8 cellular contexts compared by ENCODE assay signal in the genomic region with DNA sequence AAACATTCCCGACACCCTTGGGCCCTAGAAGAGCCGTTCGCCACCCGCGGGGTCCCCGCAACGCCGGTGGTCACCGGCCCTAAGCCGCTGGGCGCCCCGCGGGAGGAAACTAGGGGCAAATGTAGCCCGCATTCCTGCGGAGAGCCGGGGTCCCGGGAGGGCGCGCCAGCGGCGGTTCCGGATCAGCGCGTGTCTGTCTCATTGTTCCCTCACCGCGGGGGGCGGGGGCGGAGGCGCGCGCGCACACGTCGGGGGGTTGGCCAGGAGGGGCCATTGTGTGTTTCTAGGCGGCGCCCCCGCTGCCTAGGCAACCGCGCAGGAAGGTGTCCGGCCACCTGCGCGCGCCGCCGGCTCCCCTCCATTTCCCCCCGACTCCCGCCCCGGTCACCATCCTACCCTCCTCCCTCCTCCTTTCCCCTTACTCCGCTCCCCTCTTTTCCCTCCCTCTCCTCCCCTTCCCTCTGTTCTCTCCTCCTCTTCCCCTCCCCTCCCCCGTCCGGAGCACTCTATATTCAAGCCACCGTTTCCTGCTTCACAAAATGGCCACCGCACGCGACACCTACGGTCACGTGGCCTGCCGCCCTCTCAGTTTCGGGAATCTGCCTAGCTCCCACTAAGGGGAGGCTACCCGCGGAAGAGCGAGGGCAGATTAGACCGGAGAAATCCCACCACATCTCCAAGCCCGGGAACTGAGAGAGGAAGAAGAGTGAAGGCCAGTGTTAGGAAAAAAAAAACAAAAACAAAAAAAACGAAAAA. TPM values are rescaled to one million over a fixed set of nuclear protein-coding genes. Genes with fewer than 3 reads are reported as not detected.
DNase-seq lines count a peak whose midpoint lies in the region; ATAC-seq, FAIRE-seq and TF ChIP-seq lines count a peak whose summit lies in the region.

No MANE protein-coding gene starts in this region.

- H3K4me1 Mint-ChIP-seq in WTC11: peaks cover 47% of the 10 kb centered on the region
- peaks cover 65% of the 10 kb centered on the region in 2 donors for H3K4me1 Mint-ChIP-seq in immature natural killer cell

- H3K9me3 Mint-ChIP-seq in WTC11 (no peaks in the 10 kb centered on the region), immature natural killer cell (peaks cover 0 to 4% (median 0%) of the 10 kb centered on the region in 6 donors)

- peaks cover 27% of the 10 kb centered on the region for H3K36me3 Mint-ChIP-seq in WTC11
- peaks cover 0 to 7% (median under 1%) of the 10 kb centered on the region in 3 donors for H3K36me3 Mint-ChIP-seq in immature natural killer cell

- DNase-seq in 8988T (peak; percentile 72), NCI-H2196 (lab: John Stamatoyannopoulos, UW; ENCODE audit: unreplicated experiment) (peak; percentile 93), WTC11 (ENCODE audit: low spot score) (peak; percentile 85), bronchial epithelial cell (ENCODE audit: low read depth) (peak; percentile 57), immature natural killer cell (peak; percentile 89 to 93 (median 93)), spleen (peak; percentile 97)

- H3K27me3 ChIP-seq in bronchial epithelial cell (ENCODE audit: control insufficient read depth, insufficient read depth, low read length) (no peaks in the 10 kb centered on the region), spleen (replicated peaks in 1 of 7) (no peaks in the 10 kb centered on the region)

- no peaks in the 10 kb centered on the region for H3K36me3 ChIP-seq in bronchial epithelial cell (ENCODE audit: control insufficient read depth, insufficient read depth, low read length)
- peaks cover 0 to 12% (median 3%) of the 10 kb centered on the region in 6 donors for H3K36me3 ChIP-seq in spleen

- H3K27me3 Mint-ChIP-seq in WTC11 (ENCODE audit: low read depth) (no peaks in the 10 kb centered on the region), immature natural killer cell (ENCODE audit: low read depth in 3 of 3) (peaks cover 33 to 39% (median 36%) of the 10 kb centered on the region in 3 donors)

- peak overlapping the region; percentile 86 for H3K4me3 Mint-ChIP-seq in WTC11
- H3K4me3 Mint-ChIP-seq in immature natural killer cell: peak overlapping the region; percentile 98 to 100 (median 99)

- intact Hi-C loops in spleen (cut with DNase I; ENCODE audit: low total_unique reads): no loop called here

- peak; percentile 46 for ATAC-seq in GM18867 (IDR thresholded peaks at IDR 0.05; ENCODE audit: unreplicated experiment)
- ATAC-seq in HG03135 (IDR thresholded peaks at IDR 0.05; ENCODE audit: unreplicated experiment): peak; percentile 44
- ATAC-seq in WTC11: peak; percentile 69

- no peak for FAIRE-seq in bronchial epithelial cell (lab: Jason Lieb, UNC)

- no peak for TF ChIP-seq POLR2A in spleen (IDR thresholded peaks at IDR 0.05)

- CTCF ChIA-PET in WTC11 (lab: Charles Lee): interaction anchor here (0.7 kb wide), 1 partner anchor 218 kb away, joined by 3 read pairs; no protein-coding TSS in a partner anchor

- H3K4me3 ChIP-seq in bronchial epithelial cell (ENCODE audit: low read depth, low read length): peak overlapping the region; percentile 90
- H3K4me3 ChIP-seq in spleen: peak overlapping the region; percentile 55 to 96 (median 80)

- POLR2A ChIA-PET in WTC11 (lab: Charles Lee): interaction anchor here (0.6 kb wide), 1 partner anchor 273 kb away, joined by 3 read pairs; no protein-coding TSS in a partner anchor

- TF ChIP-seq CTCF in WTC11 (IDR thresholded peaks at IDR 0.05) (no peak), bronchial epithelial cell (IDR thresholded peaks at IDR 0.05; ENCODE audit: insufficient read depth, low read length, severe bottlenecking) (no peak), spleen (IDR thresholded peaks at IDR 0.05 in 8 of 11, conservative IDR thresholded peaks at IDR 0.05 in 3 of 11) (no peak)

- peak overlapping the region; percentile 99 to 100 (median 100) for H3K27ac ChIP-seq in spleen

- H3K27ac Mint-ChIP-seq in WTC11: peak overlapping the region; percentile 100
- peak overlapping the region; percentile 100 for H3K27ac Mint-ChIP-seq in immature natural killer cell

- 0 to 2% (median 1%) methylated on average over 22 to 65 of the region's 65 CpGs for WGBS in spleen, 5 donors

- H3K4me1 ChIP-seq in spleen: peaks cover 25 to 50% (median 35%) of the 10 kb centered on the region in 6 donors

- H3K9me3 ChIP-seq in spleen: no peaks in the 10 kb centered on the region

TF ChIP-seq in WTC11, 78 proteins besides CTCF, POLR2A, EP300 and RAD21 (continues in another document):
- TF ChIP-seq, protein P1, sequence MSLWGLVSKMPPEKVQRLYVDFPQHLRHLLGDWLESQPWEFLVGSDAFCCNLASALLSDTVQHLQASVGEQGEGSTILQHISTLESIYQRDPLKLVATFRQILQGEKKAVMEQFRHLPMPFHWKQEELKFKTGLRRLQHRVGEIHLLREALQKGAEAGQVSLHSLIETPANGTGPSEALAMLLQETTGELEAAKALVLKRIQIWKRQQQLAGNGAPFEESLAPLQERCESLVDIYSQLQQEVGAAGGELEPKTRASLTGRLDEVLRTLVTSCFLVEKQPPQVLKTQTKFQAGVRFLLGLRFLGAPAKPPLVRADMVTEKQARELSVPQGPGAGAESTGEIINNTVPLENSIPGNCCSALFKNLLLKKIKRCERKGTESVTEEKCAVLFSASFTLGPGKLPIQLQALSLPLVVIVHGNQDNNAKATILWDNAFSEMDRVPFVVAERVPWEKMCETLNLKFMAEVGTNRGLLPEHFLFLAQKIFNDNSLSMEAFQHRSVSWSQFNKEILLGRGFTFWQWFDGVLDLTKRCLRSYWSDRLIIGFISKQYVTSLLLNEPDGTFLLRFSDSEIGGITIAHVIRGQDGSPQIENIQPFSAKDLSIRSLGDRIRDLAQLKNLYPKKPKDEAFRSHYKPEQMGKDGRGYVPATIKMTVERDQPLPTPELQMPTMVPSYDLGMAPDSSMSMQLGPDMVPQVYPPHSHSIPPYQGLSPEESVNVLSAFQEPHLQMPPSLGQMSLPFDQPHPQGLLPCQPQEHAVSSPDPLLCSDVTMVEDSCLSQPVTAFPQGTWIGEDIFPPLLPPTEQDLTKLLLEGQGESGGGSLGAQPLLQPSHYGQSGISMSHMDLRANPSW (CRISPR knock-in tag; conservative IDR thresholded peaks at IDR 0.05; ENCODE audit: low read depth): no peak
- peak; percentile 90 for TF ChIP-seq USF1 (CRISPR knock-in tag; IDR thresholded peaks at IDR 0.05)
- no peak for TF ChIP-seq TP53 (CRISPR knock-in tag; IDR thresholded peaks at IDR 0.05)
- TF ChIP-seq ATF2 (CRISPR knock-in tag; IDR thresholded peaks at IDR 0.05; ENCODE audit: borderline replicate concordance, low read depth): no peak
- TF ChIP-seq JUN (CRISPR knock-in tag; IDR thresholded peaks at IDR 0.05): no peak
- no peak for TF ChIP-seq ZNF263 (CRISPR knock-in tag; IDR thresholded peaks at IDR 0.05; ENCODE audit: low read depth)
- TF ChIP-seq E2F1 (CRISPR knock-in tag; IDR thresholded peaks at IDR 0.05): no peak
- 0 out of 2 replicates have a peak, but pooled peaks have one; percentile 40 for TF ChIP-seq MYBL2 (CRISPR knock-in tag; IDR thresholded peaks at IDR 0.05)
- TF ChIP-seq ATF1 (CRISPR knock-in tag; IDR thresholded peaks at IDR 0.05): no peak

RNA-seq across cellular contexts. Expression of gene DDX3X, which starts 0.8 kb away (rescaled TPM):
- total RNA-seq in WTC11 (2021) (228 to 250 TPM (median 236 TPM) in 3 replicates), bronchial epithelial cell (239 and 395 TPM in 2 replicates), spleen (100 to 1,000 TPM; 248 to 448 (median 360) TPM)
- polyA plus RNA-seq in immature natural killer cell (100 to 1,000 TPM; 113 to 214 (median 160) TPM), spleen (10 to 100 TPM; 43.8 to 76.0 (median 61.2) TPM)

Comparison
In these comparisons a context has a peak if more than half of its experiments do, and no peak if none do; other contexts are left out.
1. Peak in every context shown above with its lines: DNase-seq, ATAC-seq, H3K4me3 ChIP-seq and H3K27ac ChIP-seq.